ENCODE assay signal across 1 cellular context in genomic region chr7:80259-81236, GRCh38.
TF ChIP-seq lines count a peak whose summit lies in the region.

No MANE protein-coding gene starts in this region.

TF ChIP-seq in SK-N-SH treated with all-trans-retinoic acid at 6 μM for 48 hours, 23 proteins besides CTCF, POLR2A, EP300 and RAD21 (continued from another document):
- TF ChIP-seq TOX (CRISPR knock-in tag; IDR thresholded peaks at IDR 0.05; ENCODE audit: borderline replicate concordance), result no peak
- no peak for TF ChIP-seq TSHZ2 (CRISPR knock-in tag; IDR thresholded peaks at IDR 0.05)
- TF ChIP-seq TCF4 (CRISPR knock-in tag; IDR thresholded peaks at IDR 0.05; ENCODE audit: borderline replicate concordance), result no peak
- no peak for TF ChIP-seq SNAI2 (CRISPR knock-in tag; IDR thresholded peaks at IDR 0.05)
